ENCODE assay signal across 9 cellular contexts in the genomic region with DNA sequence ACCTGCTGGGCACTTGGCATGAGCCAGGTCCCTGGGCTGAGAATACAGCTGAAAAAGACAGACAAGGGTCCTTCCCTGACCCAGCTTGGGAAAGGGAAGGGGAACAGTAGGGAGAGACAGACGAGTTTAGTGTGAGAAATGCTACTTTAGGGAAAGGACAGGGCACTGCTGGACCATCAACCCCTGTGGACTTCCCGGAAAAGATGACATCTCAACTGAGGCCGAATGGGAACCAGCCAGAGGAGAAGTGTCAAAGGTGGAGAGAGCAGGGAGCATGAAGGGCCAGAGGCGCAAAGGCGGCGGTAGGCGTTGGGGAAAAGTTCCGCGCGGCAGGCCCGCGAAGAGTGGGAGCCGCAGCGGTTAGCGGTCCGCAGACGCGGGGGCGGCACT. TPM values are rescaled to one million over a fixed set of nuclear protein-coding genes. Genes with fewer than 3 reads are reported as not detected.
A peak's percentile ranks its signal among the peaks of the same experiment; 100 is the strongest.
DNase-seq lines count a peak whose midpoint lies in the region; ATAC-seq and TF ChIP-seq lines count a peak whose summit lies in the region.
"Had no signal": no experiment of that assay in that cellular context is flagged by ENCODE, and none has a peak within 500 bp of the region (broad histone marks: within the 10 kb centered on the region; RNA-seq: fewer than 3 reads in every experiment).

No MANE protein-coding gene starts in this region.

- peak overlapping the region; percentile 90 to 94 (median 92) for H3K9ac ChIP-seq in skeletal muscle tissue (ENCODE audit: low read depth in 1 of 3, low read length in 3 of 3)

- H3K4me3 Mint-ChIP-seq in activated CD8-positive, alpha-beta memory T cell treated with anti-CD3 and anti-CD28 coated beads, Interleukin-2, amount 10 ng/mL, durations not matched to agents 7 days and 5 days, result peak overlapping the region; percentile 96
- H3K4me3 Mint-ChIP-seq in T-helper 17 cell, result peak overlapping the region; percentile 99

- H3K9me3 Mint-ChIP-seq in activated CD8-positive, alpha-beta memory T cell treated with anti-CD3 and anti-CD28 coated beads, Interleukin-2, amount 10 ng/mL, durations not matched to agents 7 days and 5 days (ENCODE audit: low read depth), result no peaks in the 10 kb centered on the region

- no peaks in the 10 kb centered on the region for H3K27me3 ChIP-seq in skeletal muscle tissue (ENCODE audit: control insufficient read depth in 3 of 3, insufficient read depth in 3 of 3, low read length in 3 of 3)

- peaks cover 30% of the 10 kb centered on the region for H3K4me1 Mint-ChIP-seq in activated CD8-positive, alpha-beta memory T cell treated with anti-CD3 and anti-CD28 coated beads, Interleukin-2, amount 10 ng/mL, durations not matched to agents 7 days and 5 days
- peaks cover 26% of the 10 kb centered on the region for H3K4me1 Mint-ChIP-seq in T-helper 17 cell

- no peaks in the 10 kb centered on the region for H3K27me3 Mint-ChIP-seq in activated CD8-positive, alpha-beta memory T cell treated with anti-CD3 and anti-CD28 coated beads, Interleukin-2, amount 10 ng/mL, durations not matched to agents 7 days and 5 days
- no peaks in the 10 kb centered on the region for H3K27me3 Mint-ChIP-seq in T-helper 17 cell

- peaks cover 25 to 32% (median 29%) of the 10 kb centered on the region in 3 donors for H3K36me3 ChIP-seq in skeletal muscle tissue (ENCODE audit: control insufficient read depth in 3 of 3, insufficient read depth in 3 of 3, low read length in 3 of 3)

- peak overlapping the region; percentile 80 for H3K27ac ChIP-seq in skeletal muscle tissue (ENCODE audit: low read depth, low read length)
- H3K27ac ChIP-seq: epithelial cell of prostate had no signal

- no peak for DNase-seq in activated CD8-positive, alpha-beta memory T cell treated with anti-CD3 and anti-CD28 coated beads, Interleukin-2, amount 10 ng/mL, durations not matched to agents 7 days and 5 days
- no peak for DNase-seq in activated CD8-positive, alpha-beta memory T cell treated with anti-CD3 and anti-CD28 coated beads for 24 hours
- DNase-seq in T-helper 17 cell (no peak), fibroblast of villous mesenchyme (ENCODE audit: low read depth) (peak; percentile 22), NCI-H187 treated with DMSO at 0.1 percent for 48 hours (lab: John Stamatoyannopoulos, UW) (no peak)

- no peak for ATAC-seq in activated CD8-positive, alpha-beta memory T cell treated with anti-CD3 and anti-CD28 coated beads, Interleukin-2, amount 10 ng/mL, durations not matched to agents 7 days and 5 days
- ATAC-seq in T-helper 17 cell (no peak), HG03342 (IDR thresholded peaks at IDR 0.05; ENCODE audit: unreplicated experiment) (no peak), HG02981 (IDR thresholded peaks at IDR 0.05; ENCODE audit: unreplicated experiment) (no peak)

- peak overlapping the region; percentile 84 for H3K27ac Mint-ChIP-seq in activated CD8-positive, alpha-beta memory T cell treated with anti-CD3 and anti-CD28 coated beads, Interleukin-2, amount 10 ng/mL, durations not matched to agents 7 days and 5 days
- peak overlapping the region; percentile 97 for H3K27ac Mint-ChIP-seq in T-helper 17 cell

- H3K9me3 ChIP-seq in T-helper 17 cell (ENCODE audit: control insufficient read depth, low read length, poor library complexity, severe bottlenecking) (no peaks in the 10 kb centered on the region), skeletal muscle tissue (ENCODE audit: control insufficient read depth in 3 of 3, low read length in 3 of 3) (no peaks in the 10 kb centered on the region)

- H3K4me3 ChIP-seq in fibroblast of villous mesenchyme (ENCODE audit: low read depth, low read length), result peak overlapping the region; percentile 94
- H3K4me3 ChIP-seq in skeletal muscle tissue (ENCODE audit: low read length in 3 of 3), result peak overlapping the region; percentile 90 to 97 (median 93)

- H3K4me1 ChIP-seq in skeletal muscle tissue (ENCODE audit: control insufficient read depth in 3 of 3, insufficient read depth in 3 of 3, low read length in 3 of 3), result peaks cover 17 to 22% (median 18%) of the 10 kb centered on the region in 3 donors

- TF ChIP-seq CTCF in fibroblast of villous mesenchyme (IDR thresholded peaks at IDR 0.05; ENCODE audit: insufficient read depth, low read depth, low read length), result no peak

- CTCF ChIA-PET in activated CD8-positive, alpha-beta memory T cell treated with anti-CD3 and anti-CD28 coated beads, Interleukin-2, amount 10 ng/mL, durations not matched to agents 7 days and 5 days (lab: Charles Lee), result interaction anchor here (1.2 to 3.0 kb wide), 3 partner anchors 10 to 34 kb away, joined by 3 to 18 read pairs (median 6); no protein-coding TSS in a partner anchor

- H3K36me3 Mint-ChIP-seq in activated CD8-positive, alpha-beta memory T cell treated with anti-CD3 and anti-CD28 coated beads, Interleukin-2, amount 10 ng/mL, durations not matched to agents 7 days and 5 days, result peaks cover 6% of the 10 kb centered on the region
- peaks cover 2% of the 10 kb centered on the region for H3K36me3 Mint-ChIP-seq in T-helper 17 cell (ENCODE audit: low read depth)

RNA-seq across cellular contexts. Expression of a gene that starts 0.6 kb away (rescaled TPM):
- 10 to 100 TPM; 39.2 to 58.1 TPM for total RNA-seq in activated CD8-positive, alpha-beta memory T cell treated with anti-CD3 and anti-CD28 coated beads, Interleukin-2, amount 10 ng/mL, durations not matched to agents 7 days and 5 days
- total RNA-seq in T-helper 17 cell (10 to 100 TPM; 30.0 to 31.3 TPM), fibroblast of villous mesenchyme (22.9 and 35.4 TPM in 2 replicates), skeletal muscle tissue (11.0 TPM)

RNA-seq across cellular contexts. Expression of a gene that starts 15.6 kb away (rescaled TPM):
- total RNA-seq in activated CD8-positive, alpha-beta memory T cell treated with anti-CD3 and anti-CD28 coated beads, Interleukin-2, amount 10 ng/mL, durations not matched to agents 7 days and 5 days, result not detected
- total RNA-seq in T-helper 17 cell (under 1 TPM; 0.34 to 0.80 TPM), fibroblast of villous mesenchyme (0.43 and 1.3 TPM in 2 replicates), skeletal muscle tissue (0.52 TPM)

RNA-seq across cellular contexts. Expression of a gene that starts 58.4 kb away (rescaled TPM):
- not detected for total RNA-seq in activated CD8-positive, alpha-beta memory T cell treated with anti-CD3 and anti-CD28 coated beads, Interleukin-2, amount 10 ng/mL, durations not matched to agents 7 days and 5 days
- total RNA-seq in T-helper 17 cell (not detected), fibroblast of villous mesenchyme (0.97 TPM in 1 of 2 replicates, not detected in the other), skeletal muscle tissue (1.6 TPM)
